In genomic region chr3:122392868-122393844, GRCh38 we compare ENCODE assay signal across 9 cellular contexts. TPM values are rescaled to one million over a fixed set of nuclear protein-coding genes. Genes with fewer than 3 reads are reported as not detected.
DNase-seq lines count a peak whose midpoint lies in the region; ATAC-seq, FAIRE-seq and TF ChIP-seq lines count a peak whose summit lies in the region.
"Had no signal": no experiment of that assay in that cellular context is flagged by ENCODE, and none has a peak within 500 bp of the region (broad histone marks: within the 10 kb centered on the region; RNA-seq: fewer than 3 reads in every experiment).

No MANE protein-coding gene starts in this region.

- no peak overlapping the region for H3K4me3 ChIP-seq in fibroblast of mammary gland (ENCODE audit: control insufficient read depth, low read depth, low read length)
- H3K4me3 ChIP-seq in pancreas, result no peak overlapping the region
- no peak overlapping the region for H3K4me3 ChIP-seq in MG63

- H3K9me3 ChIP-seq in T-helper 17 cell (ENCODE audit: control insufficient read depth, low read length, poor library complexity, severe bottlenecking) (no peaks in the 10 kb centered on the region), pancreas (no peaks in the 10 kb centered on the region), MG63 (no peaks in the 10 kb centered on the region)

- no peak overlapping the region for H3K4me3 Mint-ChIP-seq in activated T-cell treated with anti-CD3 and anti-CD28 coated beads, Interleukin-2, amount 50 U/mL, for 72 hours
- no peak overlapping the region for H3K4me3 Mint-ChIP-seq in T-helper 17 cell
- H3K4me3 Mint-ChIP-seq: activated naive CD8-positive, alpha-beta T cell treated with anti-CD3 and anti-CD28 coated beads, Interleukin-2, amount 10 ng/mL, durations not matched to agents 7 days and 5 days had no signal

- H3K36me3 ChIP-seq in pancreas (no peaks in the 10 kb centered on the region), MG63 (no peaks in the 10 kb centered on the region; the same call in 1 of the 2 replicates)

- H3K36me3 Mint-ChIP-seq in activated T-cell treated with anti-CD3 and anti-CD28 coated beads, Interleukin-2, amount 50 U/mL, for 72 hours (ENCODE audit: insufficient read depth in 2 of 2), result peaks cover 0 to 1% of the 10 kb centered on the region in 2 donors
- H3K36me3 Mint-ChIP-seq in T-helper 17 cell (ENCODE audit: low read depth), result peaks cover 3% of the 10 kb centered on the region

- H3K27ac ChIP-seq in pancreas, result peak overlapping the region; percentile 11 to 77 (median 50)

- ATAC-seq in activated T-cell treated with anti-CD3 and anti-CD28 coated beads, Interleukin-2, amount 50 U/mL, for 72 hours (replicated peaks in 1 of 2), result no peak
- peak; percentile 70 for ATAC-seq in T-helper 17 cell
- peak; percentile 58 to 79 (median 78) for ATAC-seq in pancreas
- ATAC-seq in HG03108 (IDR thresholded peaks at IDR 0.05; ENCODE audit: unreplicated experiment), result no peak

- peaks cover 46 to 50% (median 48%) of the 10 kb centered on the region in 3 donors for H3K4me1 ChIP-seq in pancreas

- peak; percentile 8 to 22 for DNase-seq in activated T-cell treated with anti-CD3 and anti-CD28 coated beads, Interleukin-2, amount 50 U/mL, for 72 hours
- no peak for DNase-seq in activated T-cell treated with anti-CD3 and anti-CD28 coated beads, Interleukin-2, amount 50 U/mL, for 1 hour
- DNase-seq in MV-4-11 (lab: John Stamatoyannopoulos, UW) (peak; percentile 57), T-helper 17 cell (no peak), fibroblast of mammary gland (ENCODE audit: low read depth) (peak; percentile 64), pancreas (peak in 1 of 6 donors; percentile 41), MG63 (no peak)
- DNase-seq: activated naive CD8-positive, alpha-beta T cell treated with anti-CD3 and anti-CD28 coated beads, Interleukin-2, amount 10 ng/mL, durations not matched to agents 7 days and 5 days had no signal

- FAIRE-seq in pancreas (lab: Jason Lieb, UNC), result peak; percentile 74

- H3K9me3 Mint-ChIP-seq in activated T-cell treated with anti-CD3 and anti-CD28 coated beads, Interleukin-2, amount 50 U/mL, for 72 hours, result no peaks in the 10 kb centered on the region
- H3K9me3 Mint-ChIP-seq: activated naive CD8-positive, alpha-beta T cell treated with anti-CD3 and anti-CD28 coated beads, Interleukin-2, amount 10 ng/mL, durations not matched to agents 7 days and 5 days had no signal

- H3K27me3 Mint-ChIP-seq in activated T-cell treated with anti-CD3 and anti-CD28 coated beads, Interleukin-2, amount 50 U/mL, for 72 hours (ENCODE audit: low read depth), result no peaks in the 10 kb centered on the region
- no peaks in the 10 kb centered on the region for H3K27me3 Mint-ChIP-seq in T-helper 17 cell
- H3K27me3 Mint-ChIP-seq: activated naive CD8-positive, alpha-beta T cell treated with anti-CD3 and anti-CD28 coated beads, Interleukin-2, amount 10 ng/mL, durations not matched to agents 7 days and 5 days had no signal

- H3K27me3 ChIP-seq in pancreas, result no peaks in the 10 kb centered on the region
- 0 out of 2 replicates have a peak, but pooled peaks cover 2% of the 10 kb centered on the region for H3K27me3 ChIP-seq in MG63

- peak overlapping the region; percentile 7 for H3K27ac Mint-ChIP-seq in activated T-cell treated with anti-CD3 and anti-CD28 coated beads, Interleukin-2, amount 50 U/mL, for 72 hours
- H3K27ac Mint-ChIP-seq in T-helper 17 cell, result no peak overlapping the region
- H3K27ac Mint-ChIP-seq: activated naive CD8-positive, alpha-beta T cell treated with anti-CD3 and anti-CD28 coated beads, Interleukin-2, amount 10 ng/mL, durations not matched to agents 7 days and 5 days had no signal

- intact Hi-C loops in pancreas (cut with DNase I), result loop anchor here in 1 of 3 donors (10.0 kb wide), 1 partner anchor 292 kb away; the partner anchor contains the start of gene PARP14

- 3 to 8% methylated on average over 2 of the region's 2 CpGs for WGBS in pancreas, 2 donors

- H3K4me1 Mint-ChIP-seq in activated T-cell treated with anti-CD3 and anti-CD28 coated beads, Interleukin-2, amount 50 U/mL, for 72 hours (ENCODE audit: low read depth), result peaks cover 27% of the 10 kb centered on the region
- H3K4me1 Mint-ChIP-seq in T-helper 17 cell, result peaks cover 12% of the 10 kb centered on the region

- peak; percentile 79 for TF ChIP-seq CTCF in fibroblast of mammary gland (conservative IDR thresholded peaks at IDR 0.05; ENCODE audit: control insufficient read depth, insufficient read depth, low read depth, low read length)
- TF ChIP-seq CTCF in pancreas (IDR thresholded peaks at IDR 0.05), result peak in 3 of 4 donors; percentile 44 to 65 (median 50)

RNA-seq across cellular contexts. Expression of gene FAM162A, which starts 9.2 kb away (rescaled TPM):
- total RNA-seq in activated T-cell treated with anti-CD3 and anti-CD28 coated beads, Interleukin-2, amount 50 U/mL, for 72 hours, result 10 to 100 TPM; 79.0 to 94.8 TPM
- 10 to 100 TPM; 18.3 to 27.6 TPM for total RNA-seq in T-helper 17 cell
- 10 to 100 TPM; 32.8 to 60.4 (median 43.9) TPM for total RNA-seq in pancreas
- polyA plus RNA-seq in pancreas, result 10 to 100 TPM; 53.1 to 74.3 TPM
- total RNA-seq in MG63 (2014; rRNA removed; shearing (Covaris generic); ENCODE audit: low replicate concordance), result 43.5 and 88.0 TPM in 2 replicates

RNA-seq across cellular contexts. Expression of gene MIX23, which starts 10.1 kb away (rescaled TPM):
- total RNA-seq in activated T-cell treated with anti-CD3 and anti-CD28 coated beads, Interleukin-2, amount 50 U/mL, for 72 hours, result 100 to 1,000 TPM in 1 of 2 donors, 10 to 100 TPM in 1; 94.0 to 133 TPM
- total RNA-seq in T-helper 17 cell (10 to 100 TPM; 13.7 to 17.1 TPM), pancreas (10 to 100 TPM in 5 of 6 donors, 1 to 10 TPM in 1; 9.3 to 15.2 (median 13.1) TPM)
- polyA plus RNA-seq in pancreas, result 10 to 100 TPM; 28.5 to 28.6 TPM
- total RNA-seq in MG63 (2014; rRNA removed; shearing (Covaris generic); ENCODE audit: low replicate concordance), result 56.1 and 130 TPM in 2 replicates

RNA-seq across cellular contexts. Expression of gene WDR5B, which starts 22.7 kb away (rescaled TPM):
- 1 to 10 TPM; 2.6 to 3.6 TPM for total RNA-seq in activated T-cell treated with anti-CD3 and anti-CD28 coated beads, Interleukin-2, amount 50 U/mL, for 72 hours
- total RNA-seq in T-helper 17 cell (1 to 10 TPM; 4.6 to 5.1 TPM), pancreas (1 to 10 TPM; 2.6 to 5.4 (median 3.3) TPM)
- polyA plus RNA-seq in pancreas, result 1 to 10 TPM; 2.3 to 3.9 TPM
- 9.2 and 10.5 TPM in 2 replicates for total RNA-seq in MG63 (2014; rRNA removed; shearing (Covaris generic); ENCODE audit: low replicate concordance)

Comparison
In these comparisons a context has a peak if more than half of its experiments do, and no peak if none do; other contexts are left out.
1. DNase-seq: peak in activated T-cell treated with anti-CD3 and anti-CD28 coated beads, Interleukin-2, amount 50 U/mL, for 72 hours (2 of 2), MV-4-11 (single experiment) and fibroblast of mammary gland (single experiment); none in activated T-cell treated with anti-CD3 and anti-CD28 coated beads, Interleukin-2, amount 50 U/mL, for 1 hour (single experiment), T-helper 17 cell (0 of 3) and MG63 (single experiment).
2. ATAC-seq: peak in T-helper 17 cell (single experiment) and pancreas (4 of 4); none in activated T-cell treated with anti-CD3 and anti-CD28 coated beads, Interleukin-2, amount 50 U/mL, for 72 hours (0 of 2) and HG03108 (single experiment).